Comparison of ENCODE assay signal across 14 cellular contexts in genomic region chrX:40085714-40086113, GRCh38. TPM values are rescaled to one million over a fixed set of nuclear protein-coding genes. Genes with fewer than 3 reads are reported as not detected.
DNase-seq lines count a peak whose midpoint lies in the region; ATAC-seq and TF ChIP-seq lines count a peak whose summit lies in the region.
"Had no signal": no experiment of that assay in that cellular context is flagged by ENCODE, and none has a peak within 500 bp of the region (broad histone marks: within the 10 kb centered on the region; RNA-seq: fewer than 3 reads in every experiment).

No MANE protein-coding gene starts in this region.

- no peak overlapping the region for H3K4me2 ChIP-seq in Karpas-422 (ENCODE audit: low read depth, low read length, poor library complexity, severe bottlenecking)
- H3K4me2 ChIP-seq in osteoblast (ENCODE audit: insufficient read depth, low read length) = peak overlapping the region; percentile 63

- H3K9me3 ChIP-seq in AG04450 (ENCODE audit: control insufficient read depth, insufficient read depth, low read length) = no peaks in the 10 kb centered on the region
- H3K9me3 ChIP-seq in Karpas-422 (ENCODE audit: low read length) = no peaks in the 10 kb centered on the region
- H3K9me3 ChIP-seq in osteoblast (ENCODE audit: low read depth, low read length) = no peaks in the 10 kb centered on the region
- no peaks in the 10 kb centered on the region for H3K9me3 ChIP-seq in vagina

- H3K9ac ChIP-seq in Karpas-422 (ENCODE audit: low read length) = no peak overlapping the region

- H3K27me3 Mint-ChIP-seq in chondrocyte (ENCODE audit: low read depth) = no peaks in the 10 kb centered on the region
- H3K27me3 Mint-ChIP-seq: activated CD4-positive, alpha-beta T cell treated with anti-CD3 and anti-CD28 coated beads for 36 hours; activated T-helper 17 cell treated with anti-CD3 and anti-CD28 coated beads, Interleukin-2, amount 50 U/mL, for 72 hours had no signal

- H3K36me3 Mint-ChIP-seq in chondrocyte (ENCODE audit: low read depth) = no peaks in the 10 kb centered on the region

- peaks cover 96% of the 10 kb centered on the region for H4K20me1 ChIP-seq in Karpas-422 (ENCODE audit: insufficient read depth, low read depth, low read length)
- H4K20me1 ChIP-seq in osteoblast (ENCODE audit: insufficient read depth, low read length) = peaks cover 68% of the 10 kb centered on the region

- H3K9me2 ChIP-seq in Karpas-422 (replicated peaks; ENCODE audit: insufficient read depth, low read length) = no peaks in the 10 kb centered on the region

- no peaks in the 10 kb centered on the region for H3K27me3 ChIP-seq in AG04450 (ENCODE audit: control insufficient read depth, insufficient read depth, low read length)
- H3K27me3 ChIP-seq in Karpas-422 (ENCODE audit: low read length) = no peaks in the 10 kb centered on the region
- peaks cover 40% of the 10 kb centered on the region for H3K27me3 ChIP-seq in osteoblast (ENCODE audit: insufficient read depth, low read length)
- peaks cover 3% of the 10 kb centered on the region for H3K27me3 ChIP-seq in vagina

- no peak overlapping the region for H3K4me3 Mint-ChIP-seq in chondrocyte (ENCODE audit: unreplicated experiment)
- H3K4me3 Mint-ChIP-seq: activated CD4-positive, alpha-beta T cell treated with anti-CD3 and anti-CD28 coated beads for 36 hours had no signal

- peaks cover 81% of the 10 kb centered on the region for H3K79me2 ChIP-seq in Karpas-422 (ENCODE audit: low read length)
- peaks cover 85% of the 10 kb centered on the region for H3K79me2 ChIP-seq in osteoblast (ENCODE audit: insufficient read depth, low read length)

- peaks cover 80% of the 10 kb centered on the region for H3K4me1 ChIP-seq in Karpas-422 (ENCODE audit: low read length)
- peaks cover 23% of the 10 kb centered on the region for H3K4me1 ChIP-seq in osteoblast (ENCODE audit: insufficient read depth, low read length)
- peaks cover 74% of the 10 kb centered on the region for H3K4me1 ChIP-seq in vagina

- peaks cover 45% of the 10 kb centered on the region for H3K4me1 Mint-ChIP-seq in chondrocyte (ENCODE audit: low read depth)

- H3K27ac ChIP-seq in AG04450 (ENCODE audit: low read depth, low read length) (peak overlapping the region; percentile 57), Karpas-422 (ENCODE audit: low read length) (no peak overlapping the region), osteoblast (ENCODE audit: low read depth, low read length) (no peak overlapping the region), vagina (no peak overlapping the region)

- H3K36me3 ChIP-seq in Karpas-422 (ENCODE audit: insufficient read depth, low read length) (no peaks in the 10 kb centered on the region), osteoblast (ENCODE audit: insufficient read depth, low read length) (no peaks in the 10 kb centered on the region), vagina (no peaks in the 10 kb centered on the region)

- no peak for ATAC-seq in GM19035 (IDR thresholded peaks at IDR 0.05; ENCODE audit: unreplicated experiment)
- ATAC-seq: activated CD4-positive, alpha-beta T cell treated with anti-CD3 and anti-CD28 coated beads for 36 hours; activated T-helper 17 cell treated with anti-CD3 and anti-CD28 coated beads, Interleukin-2, amount 50 U/mL, for 72 hours had no signal

- no peak overlapping the region for H3K27ac Mint-ChIP-seq in chondrocyte (ENCODE audit: unreplicated experiment)
- H3K27ac Mint-ChIP-seq: activated CD4-positive, alpha-beta T cell treated with anti-CD3 and anti-CD28 coated beads for 36 hours; activated T-helper 17 cell treated with anti-CD3 and anti-CD28 coated beads, Interleukin-2, amount 50 U/mL, for 72 hours had no signal

- TF ChIP-seq CTCF in AG04450 (IDR thresholded peaks at IDR 0.05; ENCODE audit: low read depth, low read length) (no peak), chondrocyte (IDR thresholded peaks at IDR 0.05) (no peak), osteoblast (IDR thresholded peaks at IDR 0.05; ENCODE audit: extremely low read depth, low read depth, low read length) (no peak), vagina (IDR thresholded peaks at IDR 0.05) (no peak)

- POLR2A ChIA-PET in AG04450 (lab: Yijun Ruan, JAX) = interaction anchor here (0.7 to 1.5 kb wide), 2 partner anchors 8 to 64 kb away, joined by 6 to 8 read pairs; no protein-coding TSS in a partner anchor

- no peak for DNase-seq in AG04450 (ENCODE audit: low read depth, low spot score)
- DNase-seq in Karpas-422 = peak; percentile 48
- peak; percentile 58 for DNase-seq in chondrocyte (ENCODE audit: low spot score)
- peak; percentile 86 for DNase-seq in osteoblast (ENCODE audit: insufficient read length, low spot score, missing footprints)
- no peak for DNase-seq in vagina (ENCODE audit: extremely low spot score in 2 of 2)
- DNase-seq in OCI-M1 (lab: John Stamatoyannopoulos, UW) = no peak
- no peak for DNase-seq in foreskin melanocyte
- DNase-seq: activated CD4-positive, alpha-beta T cell treated with anti-CD3 and anti-CD28 coated beads for 36 hours; GF-D8; NCI-H1105 treated with DMSO at 0.1 percent for 48 hours; NCI-H526 treated with DMSO at 0.1 percent for 48 hours had no signal

- intact Hi-C loops in vagina (cut with DNase I) = loop anchor here (5.0 kb wide), 1 partner anchor 87 kb away; no protein-coding TSS in a partner anchor

- CTCF ChIA-PET in AG04450 (lab: Charles Lee) = interaction anchor here (0.6 to 1.3 kb wide), 4 partner anchors 11 to 351 kb away, joined by 3 to 8 read pairs (median 5); no protein-coding TSS in a partner anchor

- H3K9me3 Mint-ChIP-seq in chondrocyte (ENCODE audit: low read depth) = no peaks in the 10 kb centered on the region
- H3K9me3 Mint-ChIP-seq: activated T-helper 17 cell treated with anti-CD3 and anti-CD28 coated beads, Interleukin-2, amount 50 U/mL, for 72 hours; neural crest cell had no signal

- TF ChIP-seq POLR2A in vagina (IDR thresholded peaks at IDR 0.05) = no peak

- H2AFZ ChIP-seq in Karpas-422 (ENCODE audit: low read length) (no peak overlapping the region), osteoblast (ENCODE audit: low read length) (no peak overlapping the region)

- H3K4me3 ChIP-seq in AG04450 (ENCODE audit: low read depth, low read length) (no peak overlapping the region), Karpas-422 (ENCODE audit: low read length) (no peak overlapping the region), osteoblast (ENCODE audit: insufficient read depth, low read length) (no peak overlapping the region), vagina (no peak overlapping the region)

RNA-seq across cellular contexts. Expression of gene BCOR, which starts 12.0 kb away (rescaled TPM):
- 5.4 and 8.6 TPM in 2 replicates for polyA plus RNA-seq in AG04450 (2011; rRNA removed)
- polyA minus RNA-seq in AG04450 (2011; rRNA and poly(A)+ RNA removed) = 13.0 and 16.9 TPM in 2 replicates
- total RNA-seq in Karpas-422 (2014; rRNA removed; shearing (Covaris generic); ENCODE audit: low replicate concordance) = 43.7 and 49.9 TPM in 2 replicates
- total RNA-seq in chondrocyte (10.8 to 19.0 TPM (median 11.0 TPM) in 3 replicates), osteoblast (14.7 and 14.8 TPM in 2 replicates), vagina (19.9 TPM)

Comparison
In these comparisons a context has a peak if more than half of its experiments do, and no peak if none do; other contexts are left out.
1. DNase-seq: peak in Karpas-422 (single experiment), chondrocyte (single experiment) and osteoblast (single experiment); none in AG04450 (single experiment), vagina (0 of 2), OCI-M1 (single experiment) and foreskin melanocyte (single experiment).